In genomic region chr12:32692358-32692757, GRCh38 we compare ENCODE assay signal across 19 cellular contexts. TPM values are rescaled to one million over a fixed set of nuclear protein-coding genes. Genes with fewer than 3 reads are reported as not detected.
DNase-seq lines count a peak whose midpoint lies in the region; ATAC-seq and TF ChIP-seq lines count a peak whose summit lies in the region.
"Had no signal": no experiment of that assay in that cellular context is flagged by ENCODE, and none has a peak within 500 bp of the region (broad histone marks: within the 10 kb centered on the region; RNA-seq: fewer than 3 reads in every experiment).

No MANE protein-coding gene starts in this region.

- CTCF ChIA-PET in activated CD4-positive, alpha-beta T cell treated with anti-CD3 and anti-CD28 coated beads, Interleukin-2, amount 10 ng/mL, durations not matched to agents 7 days and 5 days (lab: Charles Lee) = no interaction called here

- H3K27ac Mint-ChIP-seq in activated CD4-positive, alpha-beta T cell treated with anti-CD3 and anti-CD28 coated beads, Interleukin-2, amount 10 ng/mL, durations not matched to agents 24 days and 14 days = peak overlapping the region; percentile 66
- no peak overlapping the region for H3K27ac Mint-ChIP-seq in activated CD4-positive, alpha-beta T cell treated with anti-CD3 and anti-CD28 coated beads, Interleukin-2, amount 10 ng/mL, durations not matched to agents 7 days and 5 days
- H3K27ac Mint-ChIP-seq: B cell had no signal

- POLR2A ChIA-PET in activated CD4-positive, alpha-beta T cell treated with anti-CD3 and anti-CD28 coated beads, Interleukin-2, amount 10 ng/mL, durations not matched to agents 7 days and 5 days (lab: Charles Lee) = no interaction called here

- peak; percentile 49 for ATAC-seq in HG03469 (IDR thresholded peaks at IDR 0.05; ENCODE audit: unreplicated experiment)
- no peak for ATAC-seq in HG02840 (IDR thresholded peaks at IDR 0.05; ENCODE audit: low FRiP score, unreplicated experiment)

- H3K4me3 Mint-ChIP-seq in activated CD4-positive, alpha-beta T cell treated with anti-CD3 and anti-CD28 coated beads, Interleukin-2, amount 10 ng/mL, durations not matched to agents 24 days and 14 days = no peak overlapping the region
- no peak overlapping the region for H3K4me3 Mint-ChIP-seq in activated CD4-positive, alpha-beta T cell treated with anti-CD3 and anti-CD28 coated beads, Interleukin-2, amount 10 ng/mL, durations not matched to agents 7 days and 5 days
- H3K4me3 Mint-ChIP-seq: B cell had no signal

- H3K36me3 Mint-ChIP-seq in activated CD4-positive, alpha-beta T cell treated with anti-CD3 and anti-CD28 coated beads, Interleukin-2, amount 10 ng/mL, durations not matched to agents 24 days and 14 days (ENCODE audit: low read depth) = peaks cover 36% of the 10 kb centered on the region
- H3K36me3 Mint-ChIP-seq in activated CD4-positive, alpha-beta T cell treated with anti-CD3 and anti-CD28 coated beads, Interleukin-2, amount 10 ng/mL, durations not matched to agents 7 days and 5 days (ENCODE audit: low read depth) = peaks cover 41% of the 10 kb centered on the region

- no peak overlapping the region for H3K4me3 ChIP-seq in fibroblast of mammary gland (ENCODE audit: control insufficient read depth, low read depth, low read length)
- H3K4me3 ChIP-seq: MG63 had no signal

- no peaks in the 10 kb centered on the region for H3K27me3 Mint-ChIP-seq in activated CD4-positive, alpha-beta T cell treated with anti-CD3 and anti-CD28 coated beads, Interleukin-2, amount 10 ng/mL, durations not matched to agents 24 days and 14 days
- no peaks in the 10 kb centered on the region for H3K27me3 Mint-ChIP-seq in activated CD4-positive, alpha-beta T cell treated with anti-CD3 and anti-CD28 coated beads, Interleukin-2, amount 10 ng/mL, durations not matched to agents 7 days and 5 days
- H3K27me3 Mint-ChIP-seq: B cell had no signal

- no peak for DNase-seq in activated CD4-positive, alpha-beta T cell treated with anti-CD3 and anti-CD28 coated beads, Interleukin-2, amount 10 ng/mL, durations not matched to agents 24 days and 14 days
- DNase-seq in activated CD4-positive, alpha-beta T cell treated with anti-CD3 and anti-CD28 coated beads, Interleukin-2, amount 10 ng/mL, durations not matched to agents 7 days and 5 days = no peak
- DNase-seq in ELR (ENCODE audit: low read depth) = peak; percentile 15
- DNase-seq in fibroblast of mammary gland (ENCODE audit: low read depth) = peak; percentile 8
- DNase-seq in mesenteric fat pad (ENCODE audit: low spot score) = no peak
- no peak for DNase-seq in hypothalamus (lab: John Stamatoyannopoulos, UW)
- DNase-seq: DMS 273 treated with DMSO at 0.1 percent for 48 hours, GDM1, Kasumi-1, MG63, NCI-H1048, NCI-H1436 treated with DMSO at 0.1 percent for 48 hours, NCI-H2029, NCI-H345, NCI-H524 treated with DMSO at 0.1 percent for 48 hours, SHP77 treated with DMSO at 0.1 percent for 48 hours had no signal

- TF ChIP-seq CTCF in fibroblast of mammary gland (conservative IDR thresholded peaks at IDR 0.05; ENCODE audit: control insufficient read depth, insufficient read depth, low read depth, low read length) = no peak

- peaks cover 32% of the 10 kb centered on the region for H3K4me1 Mint-ChIP-seq in activated CD4-positive, alpha-beta T cell treated with anti-CD3 and anti-CD28 coated beads, Interleukin-2, amount 10 ng/mL, durations not matched to agents 24 days and 14 days
- H3K4me1 Mint-ChIP-seq in activated CD4-positive, alpha-beta T cell treated with anti-CD3 and anti-CD28 coated beads, Interleukin-2, amount 10 ng/mL, durations not matched to agents 7 days and 5 days = peaks cover 25% of the 10 kb centered on the region

- intact Hi-C loops in activated CD4-positive, alpha-beta T cell treated with anti-CD3 and anti-CD28 coated beads, Interleukin-2, amount 10 ng/mL, durations not matched to agents 24 days and 14 days (cut with micrococcal nuclease) = no loop called here

- H3K9me3 Mint-ChIP-seq in activated CD4-positive, alpha-beta T cell treated with anti-CD3 and anti-CD28 coated beads, Interleukin-2, amount 10 ng/mL, durations not matched to agents 24 days and 14 days = no peaks in the 10 kb centered on the region
- H3K9me3 Mint-ChIP-seq in activated CD4-positive, alpha-beta T cell treated with anti-CD3 and anti-CD28 coated beads, Interleukin-2, amount 10 ng/mL, durations not matched to agents 7 days and 5 days = peaks cover 6% of the 10 kb centered on the region

RNA-seq across cellular contexts. Expression of gene DNM1L, which starts 13.3 kb away (rescaled TPM):
- 83.3 and 90.7 TPM in 2 replicates for total RNA-seq in activated CD4-positive, alpha-beta T cell treated with anti-CD3 and anti-CD28 coated beads, Interleukin-2, amount 10 ng/mL, durations not matched to agents 24 days and 14 days
- total RNA-seq in activated CD4-positive, alpha-beta T cell treated with anti-CD3 and anti-CD28 coated beads, Interleukin-2, amount 10 ng/mL, durations not matched to agents 7 days and 5 days = 10 to 100 TPM; 60.7 to 60.9 TPM
- total RNA-seq in mesenteric fat pad = 65.8 TPM

Comparison
In these comparisons a context has a peak if more than half of its experiments do, and no peak if none do; other contexts are left out.
1. DNase-seq: peak in ELR (single experiment) and fibroblast of mammary gland (single experiment); none in activated CD4-positive, alpha-beta T cell treated with anti-CD3 and anti-CD28 coated beads, Interleukin-2, amount 10 ng/mL, durations not matched to agents 24 days and 14 days (single experiment), activated CD4-positive, alpha-beta T cell treated with anti-CD3 and anti-CD28 coated beads, Interleukin-2, amount 10 ng/mL, durations not matched to agents 7 days and 5 days (single experiment), mesenteric fat pad (single experiment) and hypothalamus (0 of 51).